Comparison of ENCODE assay signal across 8 cellular contexts in genomic region chr20:48722002-48722731, GRCh38.
DNase-seq lines count a peak whose midpoint lies in the region; ATAC-seq and TF ChIP-seq lines count a peak whose summit lies in the region.

No MANE protein-coding gene starts in this region.

- H3K27ac ChIP-seq in ascending aorta: peak overlapping the region; percentile 90 to 97
- H3K27ac ChIP-seq in left lung: peak overlapping the region; percentile 71 to 90
- H3K27ac ChIP-seq in uterus: peak overlapping the region; percentile 21 to 42

- ATAC-seq in left lung (peak; percentile 61), GM18511 (IDR thresholded peaks at IDR 0.05; ENCODE audit: unreplicated experiment) (no peak), GM21529 (IDR thresholded peaks at IDR 0.05; ENCODE audit: unreplicated experiment) (no peak)
- no peak for ATAC-seq in activated CD4-positive, CD25-positive, alpha-beta regulatory T cell treated with anti-CD3 and anti-CD28 coated beads, Interleukin-2, amount 50 U/mL, for 24 hours

- peak overlapping the region; percentile 38 for H3K27ac Mint-ChIP-seq in activated naive CD4-positive, alpha-beta T cell treated with anti-CD3 and anti-CD28 coated beads, Interleukin-2, amount 10 ng/mL, durations not matched to agents 7 days and 5 days

- intact Hi-C loops in ascending aorta (cut with DNase I) (loop anchor here (2.0 to 5.0 kb wide), 5 partner anchors 39 to 325 kb away; partner anchors contain the start of genes ARFGEF2, CSE1L and PREX1), left lung (cut with DNase I) (no loop called here), uterus (cut with DNase I; ENCODE audit: low total_unique reads) (no loop called here)

- H3K27me3 Mint-ChIP-seq in activated naive CD4-positive, alpha-beta T cell treated with anti-CD3 and anti-CD28 coated beads, Interleukin-2, amount 10 ng/mL, durations not matched to agents 7 days and 5 days: no peaks in the 10 kb centered on the region

- H3K4me1 ChIP-seq in ascending aorta (peaks cover 27 to 70% of the 10 kb centered on the region in 2 donors), left lung (peaks cover 30 to 95% of the 10 kb centered on the region in 2 donors), uterus (no peaks in the 10 kb centered on the region)

- TF ChIP-seq POLR2A in uterus (IDR thresholded peaks at IDR 0.05): no peak

- no peaks in the 10 kb centered on the region for H3K36me3 ChIP-seq in ascending aorta
- peaks cover 0 to 32% of the 10 kb centered on the region in 2 donors for H3K36me3 ChIP-seq in left lung
- H3K36me3 ChIP-seq in uterus: no peaks in the 10 kb centered on the region

- no peaks in the 10 kb centered on the region for H3K9me3 ChIP-seq in ascending aorta
- H3K9me3 ChIP-seq in left lung: no peaks in the 10 kb centered on the region
- no peaks in the 10 kb centered on the region for H3K9me3 ChIP-seq in uterus

- no peaks in the 10 kb centered on the region for H3K27me3 ChIP-seq in ascending aorta
- H3K27me3 ChIP-seq in left lung: no peaks in the 10 kb centered on the region
- H3K27me3 ChIP-seq in uterus: no peaks in the 10 kb centered on the region

- no peaks in the 10 kb centered on the region for H3K9me3 Mint-ChIP-seq in activated naive CD4-positive, alpha-beta T cell treated with anti-CD3 and anti-CD28 coated beads, Interleukin-2, amount 10 ng/mL, durations not matched to agents 7 days and 5 days

- TF ChIP-seq CTCF in ascending aorta (IDR thresholded peaks at IDR 0.05): no peak
- TF ChIP-seq CTCF in left lung (IDR thresholded peaks at IDR 0.05): no peak
- TF ChIP-seq CTCF in uterus (IDR thresholded peaks at IDR 0.05): no peak

- peaks cover 55% of the 10 kb centered on the region for H3K36me3 Mint-ChIP-seq in activated naive CD4-positive, alpha-beta T cell treated with anti-CD3 and anti-CD28 coated beads, Interleukin-2, amount 10 ng/mL, durations not matched to agents 7 days and 5 days

- CTCF ChIA-PET in activated naive CD4-positive, alpha-beta T cell treated with anti-CD3 and anti-CD28 coated beads, Interleukin-2, amount 10 ng/mL, durations not matched to agents 7 days and 5 days (lab: Charles Lee): interaction anchor here (0.7 kb wide), 1 partner anchor 64 kb away, joined by 4 read pairs; no protein-coding TSS in a partner anchor

- H3K4me3 ChIP-seq in ascending aorta (peak overlapping the region in 1 of 2 donors; percentile 35), left lung (peak overlapping the region in 1 of 2 donors; percentile 17), uterus (no peak overlapping the region)

- H3K4me3 Mint-ChIP-seq in activated naive CD4-positive, alpha-beta T cell treated with anti-CD3 and anti-CD28 coated beads, Interleukin-2, amount 10 ng/mL, durations not matched to agents 7 days and 5 days: no peak overlapping the region

- DNase-seq in activated naive CD4-positive, alpha-beta T cell treated with anti-CD3 and anti-CD28 coated beads, Interleukin-2, amount 10 ng/mL, durations not matched to agents 7 days and 5 days: no peak
- DNase-seq in activated naive CD4-positive, alpha-beta T cell treated with Interleukin-2 at 50 U/mL for 16 hours: no peak
- DNase-seq in ascending aorta (ENCODE audit: low spot score in 2 of 2): peak; percentile 72 to 93
- DNase-seq in left lung: peak in 1 of 2 donors; percentile 68
- DNase-seq in uterus: no peak

- H3K4me1 Mint-ChIP-seq in activated naive CD4-positive, alpha-beta T cell treated with anti-CD3 and anti-CD28 coated beads, Interleukin-2, amount 10 ng/mL, durations not matched to agents 7 days and 5 days: peaks cover 63% of the 10 kb centered on the region

Comparison
In these comparisons a context has a peak if more than half of its experiments do, and no peak if none do; other contexts are left out.
1. DNase-seq: peak in ascending aorta (2 of 2); none in activated naive CD4-positive, alpha-beta T cell treated with anti-CD3 and anti-CD28 coated beads, Interleukin-2, amount 10 ng/mL, durations not matched to agents 7 days and 5 days (single experiment), activated naive CD4-positive, alpha-beta T cell treated with Interleukin-2 at 50 U/mL for 16 hours (single experiment) and uterus (0 of 2).
2. H3K27ac ChIP-seq: peak in every context shown above with its lines; median percentile 94 in ascending aorta; 80 in left lung; 32 in uterus.